13 cellular contexts compared by ENCODE assay signal in the genomic region with DNA sequence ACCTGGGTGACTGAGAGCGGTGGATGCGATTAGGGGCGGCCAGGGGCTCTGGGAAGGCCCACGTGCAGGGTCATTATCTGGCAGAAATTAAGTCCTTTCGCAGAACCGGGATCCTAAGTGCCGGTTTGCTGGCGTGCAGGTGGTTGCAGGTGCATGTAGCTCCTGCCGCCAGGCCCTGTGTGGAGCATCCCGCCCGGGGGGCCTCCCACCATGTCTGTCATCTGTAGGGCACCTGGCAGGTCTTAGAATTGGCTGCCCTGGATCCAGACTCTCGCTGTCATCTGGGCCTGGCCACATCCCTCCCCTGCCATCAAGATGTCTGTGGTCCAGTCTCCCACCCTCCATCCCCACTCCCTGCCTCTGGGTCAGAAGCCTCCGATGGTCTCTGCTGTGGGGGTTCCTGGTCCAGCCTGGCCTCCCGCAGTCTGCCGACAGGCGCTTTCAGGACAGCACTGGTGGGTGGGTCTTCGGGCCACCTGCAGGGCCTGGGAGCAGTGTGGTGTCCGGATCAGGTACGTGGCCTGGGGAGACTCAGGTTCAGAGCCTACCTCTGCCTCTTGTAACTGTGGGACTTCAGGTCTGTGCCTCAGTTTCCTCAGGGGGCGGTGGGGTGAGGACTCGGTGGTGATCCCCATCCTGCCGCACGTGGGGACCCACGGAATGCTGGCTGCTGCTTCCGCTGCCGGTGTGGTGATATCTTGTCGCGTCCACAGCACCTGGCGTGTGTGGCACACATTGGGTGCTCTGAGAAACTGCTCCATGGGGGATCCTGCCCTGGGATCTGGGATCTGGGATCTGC. TPM values are rescaled to one million over a fixed set of nuclear protein-coding genes. Genes with fewer than 3 reads are reported as not detected.
DNase-seq lines count a peak whose midpoint lies in the region; ATAC-seq, FAIRE-seq and TF ChIP-seq lines count a peak whose summit lies in the region.
"Had no signal": no experiment of that assay in that cellular context is flagged by ENCODE, and none has a peak within 500 bp of the region (broad histone marks: within the 10 kb centered on the region; RNA-seq: fewer than 3 reads in every experiment).

No MANE protein-coding gene starts in this region.

- H3K9me3 Mint-ChIP-seq in dendritic cell treated with granulocyte-macrophage colony-stimulating factor and Interleukin-4, amounts not matched to agents 40 ng/mL and 50 ng/mL, for 4 days = no peaks in the 10 kb centered on the region
- H3K9me3 Mint-ChIP-seq in neural crest cell = no peaks in the 10 kb centered on the region

- H3K36me3 ChIP-seq in heart left ventricle (no peaks in the 10 kb centered on the region), uterus (no peaks in the 10 kb centered on the region)

- TF ChIP-seq POLR2A in heart left ventricle (IDR thresholded peaks at IDR 0.05) = no peak
- TF ChIP-seq POLR2A in uterus (IDR thresholded peaks at IDR 0.05) = no peak

- no peak for TF ChIP-seq CTCF in heart left ventricle (IDR thresholded peaks at IDR 0.05)
- TF ChIP-seq CTCF in neural crest cell (conservative IDR thresholded peaks at IDR 0.05) = no peak
- TF ChIP-seq CTCF in uterus (IDR thresholded peaks at IDR 0.05) = no peak

- H3K27me3 ChIP-seq in heart left ventricle (peaks cover 0 to 16% (median 0%) of the 10 kb centered on the region in 9 donors), uterus (no peaks in the 10 kb centered on the region)

- FAIRE-seq in urothelium cell line (lab: Jason Lieb, UNC) = no peak
- FAIRE-seq: astrocyte had no signal

- H3K4me3 Mint-ChIP-seq in dendritic cell treated with granulocyte-macrophage colony-stimulating factor and Interleukin-4, amounts not matched to agents 40 ng/mL and 50 ng/mL, for 4 days = peak overlapping the region; percentile 67
- H3K4me3 Mint-ChIP-seq in neural crest cell = peak overlapping the region; percentile 47
- H3K4me3 Mint-ChIP-seq: activated CD8-positive, alpha-beta T cell treated with anti-CD3 and anti-CD28 coated beads, Interleukin-2, amount 10 ng/mL, durations not matched to agents 7 days and 5 days had no signal

- H3K4me1 ChIP-seq in heart left ventricle = peaks cover 33 to 99% (median 82%) of the 10 kb centered on the region in 12 donors
- peaks cover 0 to 46% of the 10 kb centered on the region in 2 donors for H3K4me1 ChIP-seq in uterus

- peaks cover 84% of the 10 kb centered on the region for H3K27me3 Mint-ChIP-seq in dendritic cell treated with granulocyte-macrophage colony-stimulating factor and Interleukin-4, amounts not matched to agents 40 ng/mL and 50 ng/mL, for 4 days
- H3K27me3 Mint-ChIP-seq in neural crest cell (ENCODE audit: low read depth) = no peaks in the 10 kb centered on the region

- intact Hi-C loops in heart left ventricle (cut with DNase I) (loop anchor here in 2 of 10 donors (10.0 kb wide), 2 partner anchors 145 to 635 kb away; no protein-coding TSS in a partner anchor), left ventricle myocardium superior (cut with micrococcal nuclease) (no loop called here), uterus (cut with DNase I; ENCODE audit: low total_unique reads) (loop anchor here (10.0 kb wide), 1 partner anchor 145 kb away; no protein-coding TSS in a partner anchor)
- intact Hi-C loops in dendritic cell treated with granulocyte-macrophage colony-stimulating factor and Interleukin-4, amounts not matched to agents 40 ng/mL and 50 ng/mL, for 4 days (cut with micrococcal nuclease) = no loop called here

- H3K4me3 ChIP-seq in heart left ventricle = peak overlapping the region; percentile 13 to 100 (median 97)
- H3K4me3 ChIP-seq in uterus = peak overlapping the region in 1 of 2 donors; percentile 95
- H3K4me3 ChIP-seq: mucosa of descending colon had no signal

- ATAC-seq in heart left ventricle (no peak), left ventricle myocardium superior (no peak), HG02973 (IDR thresholded peaks at IDR 0.05; ENCODE audit: unreplicated experiment) (no peak), GM18907 (IDR thresholded peaks at IDR 0.05; ENCODE audit: unreplicated experiment) (no peak)

- no peaks in the 10 kb centered on the region for H3K9me3 ChIP-seq in heart left ventricle
- H3K9me3 ChIP-seq in uterus = no peaks in the 10 kb centered on the region
- H3K9me3 ChIP-seq: mucosa of descending colon had no signal

- no peak overlapping the region for H3K27ac Mint-ChIP-seq in dendritic cell treated with granulocyte-macrophage colony-stimulating factor and Interleukin-4, amounts not matched to agents 40 ng/mL and 50 ng/mL, for 4 days
- no peak overlapping the region for H3K27ac Mint-ChIP-seq in neural crest cell (ENCODE audit: unreplicated experiment)
- H3K27ac Mint-ChIP-seq: activated CD8-positive, alpha-beta T cell treated with anti-CD3 and anti-CD28 coated beads, Interleukin-2, amount 10 ng/mL, durations not matched to agents 7 days and 5 days had no signal

- WGBS in heart left ventricle, 4 donors = 82 to 89% (median 87%) methylated on average over 19 to 29 of the region's 29 CpGs

- H3K27ac ChIP-seq in heart left ventricle (peak overlapping the region; percentile 89 to 98 (median 95)), uterus (peak overlapping the region; percentile 67 to 73)

- DNase-seq in heart left ventricle (peak in 1 of 5 donors; percentile 19), left ventricle myocardium superior (no peak), neural crest cell (ENCODE audit: low read depth, low spot score) (no peak), uterus (no peak), urothelium cell line (ENCODE audit: low spot score) (no peak)
- DNase-seq: AML-193, NCI-H510A treated with DMSO at 0.1 percent for 48 hours had no signal

- peaks cover 38% of the 10 kb centered on the region for H3K4me1 Mint-ChIP-seq in dendritic cell treated with granulocyte-macrophage colony-stimulating factor and Interleukin-4, amounts not matched to agents 40 ng/mL and 50 ng/mL, for 4 days (ENCODE audit: low read depth)
- peaks cover 22% of the 10 kb centered on the region for H3K4me1 Mint-ChIP-seq in neural crest cell

- no peaks in the 10 kb centered on the region for H3K36me3 Mint-ChIP-seq in dendritic cell treated with granulocyte-macrophage colony-stimulating factor and Interleukin-4, amounts not matched to agents 40 ng/mL and 50 ng/mL, for 4 days (ENCODE audit: low read depth)
- H3K36me3 Mint-ChIP-seq in neural crest cell (ENCODE audit: low read depth) = no peaks in the 10 kb centered on the region

RNA-seq across cellular contexts. Expression of a gene that starts 5.4 kb away (rescaled TPM):
- 10 to 100 TPM; 55.3 to 91.8 (median 70.9) TPM for total RNA-seq in heart left ventricle
- polyA plus RNA-seq in heart left ventricle = 10 to 100 TPM; 43.5 to 74.6 TPM
- total RNA-seq in left ventricle myocardium superior = 74.6 TPM
- 40.6 and 42.5 TPM in 2 replicates for total RNA-seq in neural crest cell
- 10 to 100 TPM in 3 of 4 donors, 1 to 10 TPM in 1; 8.5 to 71.8 (median 27.7) TPM for total RNA-seq in uterus

RNA-seq across cellular contexts. Expression of a gene that starts 36.3 kb away (rescaled TPM):
- total RNA-seq in heart left ventricle = 10 to 100 TPM in 1 of 9 donors, 1 to 10 TPM in 8; 1.1 to 15.2 (median 2.1) TPM
- 1 to 10 TPM in 1 of 2 donors, under 1 TPM in 1; 0.69 to 1.5 TPM for polyA plus RNA-seq in heart left ventricle
- 2.1 TPM for total RNA-seq in left ventricle myocardium superior
- not detected in 2 replicates for total RNA-seq in neural crest cell
- 1 to 10 TPM; 1.2 to 7.2 (median 2.9) TPM for total RNA-seq in uterus
- total RNA-seq: astrocyte had no signal

RNA-seq across cellular contexts. Expression of a gene that starts 37.3 kb away (rescaled TPM):
- total RNA-seq in heart left ventricle = 1,000 to 10,000 TPM in 1 of 9 donors, 100 to 1,000 TPM in 8; 593 to 1,121 (median 711) TPM
- polyA plus RNA-seq in heart left ventricle = 1,000 to 10,000 TPM in 1 of 2 donors, 100 to 1,000 TPM in 1; 686 to 1,459 TPM
- 846 TPM for total RNA-seq in left ventricle myocardium superior
- 244 and 247 TPM in 2 replicates for total RNA-seq in neural crest cell
- total RNA-seq in uterus = 100 to 1,000 TPM in 3 of 4 donors, 10 to 100 TPM in 1; 86.1 to 644 (median 429) TPM
